1 cellular context compared by ENCODE assay signal in the genomic region with DNA sequence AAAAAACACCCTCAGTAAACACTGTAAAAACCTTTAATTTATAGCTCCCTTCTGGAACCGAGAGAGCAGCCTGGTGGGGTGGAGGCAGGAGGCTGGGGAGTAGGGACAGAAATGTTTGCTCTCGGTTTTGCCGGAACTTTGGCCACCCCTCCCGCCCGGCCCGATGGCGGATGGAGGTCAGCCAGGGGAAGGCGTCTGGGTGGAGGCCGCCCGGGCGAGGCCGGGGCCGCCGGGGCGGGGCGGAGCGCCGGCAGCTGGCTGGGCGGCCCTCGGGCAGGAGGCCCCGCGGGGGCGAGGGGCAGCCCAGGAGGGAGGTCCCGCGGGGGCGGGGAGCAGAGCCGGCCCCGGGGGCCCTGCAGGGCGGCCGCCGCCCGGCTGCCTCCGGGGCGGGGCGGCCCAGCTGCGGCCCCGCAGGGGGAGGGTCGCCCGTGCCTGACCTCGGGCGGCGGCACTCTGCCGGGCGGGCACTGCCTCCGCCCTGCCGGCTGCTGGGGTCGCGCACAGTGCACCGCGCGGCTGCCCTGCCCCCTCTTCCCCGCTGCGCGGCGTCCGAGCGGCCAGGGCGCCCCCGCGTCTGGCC.
A peak's percentile ranks its signal among the peaks of the same experiment; 100 is the strongest.
TF ChIP-seq lines count a peak whose summit lies in the region.

No MANE protein-coding gene starts in this region.

TF ChIP-seq in HEK293, 187 proteins besides CTCF, POLR2A, EP300 and RAD21 (continued from another document):
- TF ChIP-seq, protein P1, sequence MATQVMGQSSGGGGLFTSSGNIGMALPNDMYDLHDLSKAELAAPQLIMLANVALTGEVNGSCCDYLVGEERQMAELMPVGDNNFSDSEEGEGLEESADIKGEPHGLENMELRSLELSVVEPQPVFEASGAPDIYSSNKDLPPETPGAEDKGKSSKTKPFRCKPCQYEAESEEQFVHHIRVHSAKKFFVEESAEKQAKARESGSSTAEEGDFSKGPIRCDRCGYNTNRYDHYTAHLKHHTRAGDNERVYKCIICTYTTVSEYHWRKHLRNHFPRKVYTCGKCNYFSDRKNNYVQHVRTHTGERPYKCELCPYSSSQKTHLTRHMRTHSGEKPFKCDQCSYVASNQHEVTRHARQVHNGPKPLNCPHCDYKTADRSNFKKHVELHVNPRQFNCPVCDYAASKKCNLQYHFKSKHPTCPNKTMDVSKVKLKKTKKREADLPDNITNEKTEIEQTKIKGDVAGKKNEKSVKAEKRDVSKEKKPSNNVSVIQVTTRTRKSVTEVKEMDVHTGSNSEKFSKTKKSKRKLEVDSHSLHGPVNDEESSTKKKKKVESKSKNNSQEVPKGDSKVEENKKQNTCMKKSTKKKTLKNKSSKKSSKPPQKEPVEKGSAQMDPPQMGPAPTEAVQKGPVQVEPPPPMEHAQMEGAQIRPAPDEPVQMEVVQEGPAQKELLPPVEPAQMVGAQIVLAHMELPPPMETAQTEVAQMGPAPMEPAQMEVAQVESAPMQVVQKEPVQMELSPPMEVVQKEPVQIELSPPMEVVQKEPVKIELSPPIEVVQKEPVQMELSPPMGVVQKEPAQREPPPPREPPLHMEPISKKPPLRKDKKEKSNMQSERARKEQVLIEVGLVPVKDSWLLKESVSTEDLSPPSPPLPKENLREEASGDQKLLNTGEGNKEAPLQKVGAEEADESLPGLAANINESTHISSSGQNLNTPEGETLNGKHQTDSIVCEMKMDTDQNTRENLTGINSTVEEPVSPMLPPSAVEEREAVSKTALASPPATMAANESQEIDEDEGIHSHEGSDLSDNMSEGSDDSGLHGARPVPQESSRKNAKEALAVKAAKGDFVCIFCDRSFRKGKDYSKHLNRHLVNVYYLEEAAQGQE (tag by site-specific recombination; IDR thresholded peaks at IDR 0.05) = no peak
- TF ChIP-seq ZBTB48 (tag by site-specific recombination; IDR thresholded peaks at IDR 0.05) (no peak), ZNF394 (tag by site-specific recombination; IDR thresholded peaks at IDR 0.05; ENCODE audit: borderline replicate concordance) (no peak), REPIN1 (tag by site-specific recombination; IDR thresholded peaks at IDR 0.05; ENCODE audit: low read depth) (no peak), ZNF239 (tag by site-specific recombination; IDR thresholded peaks at IDR 0.05) (no peak), GLIS1 (tag by site-specific recombination; IDR thresholded peaks at IDR 0.05) (0 out of 2 replicates have a peak, but pooled peaks have one; percentile 36), ZSCAN16 (tag by site-specific recombination; IDR thresholded peaks at IDR 0.05) (no peak), ZNF76 (tag by site-specific recombination; IDR thresholded peaks at IDR 0.05; ENCODE audit: borderline replicate concordance, low read depth) (no peak), ZBTB20 (tag by site-specific recombination; IDR thresholded peaks at IDR 0.05) (peak; percentile 8; the same call in 1 of the 2 replicates), KLF7 (tag by site-specific recombination; IDR thresholded peaks at IDR 0.05; ENCODE audit: borderline replicate concordance) (no peak), SP2 (tag by site-specific recombination; IDR thresholded peaks at IDR 0.05) (peak; percentile 29), GLI2 (tag by site-specific recombination; IDR thresholded peaks at IDR 0.05; ENCODE audit: borderline replicate concordance, low read depth) (no peak), MEIS1 (CRISPR knock-in tag; IDR thresholded peaks at IDR 0.05; ENCODE audit: borderline replicate concordance) (no peak), GFI1B (tag by site-specific recombination; IDR thresholded peaks at IDR 0.05) (no peak), KLF1 (tag by site-specific recombination; IDR thresholded peaks at IDR 0.05) (peak; percentile 69), ZNF114 (tag by site-specific recombination; IDR thresholded peaks at IDR 0.05) (no peak), RBAK (tag by site-specific recombination; IDR thresholded peaks at IDR 0.05) (no peak), ZNF830 (tag by site-specific recombination; IDR thresholded peaks at IDR 0.05; ENCODE audit: low read depth) (no peak), ZBTB21 (tag by site-specific recombination; IDR thresholded peaks at IDR 0.05) (no peak), ZNF157 (tag by site-specific recombination; IDR thresholded peaks at IDR 0.05) (no peak), ZNF341 (tag by site-specific recombination; IDR thresholded peaks at IDR 0.05; ENCODE audit: low read depth) (peak; percentile 45; the same call in 1 of the 2 replicates), ZNF2 (tag by site-specific recombination; IDR thresholded peaks at IDR 0.05) (0 out of 2 replicates have a peak, but pooled peaks have one; percentile 6), ZNF558 (tag by site-specific recombination; IDR thresholded peaks at IDR 0.05) (no peak)
- TF ChIP-seq, protein P2, sequence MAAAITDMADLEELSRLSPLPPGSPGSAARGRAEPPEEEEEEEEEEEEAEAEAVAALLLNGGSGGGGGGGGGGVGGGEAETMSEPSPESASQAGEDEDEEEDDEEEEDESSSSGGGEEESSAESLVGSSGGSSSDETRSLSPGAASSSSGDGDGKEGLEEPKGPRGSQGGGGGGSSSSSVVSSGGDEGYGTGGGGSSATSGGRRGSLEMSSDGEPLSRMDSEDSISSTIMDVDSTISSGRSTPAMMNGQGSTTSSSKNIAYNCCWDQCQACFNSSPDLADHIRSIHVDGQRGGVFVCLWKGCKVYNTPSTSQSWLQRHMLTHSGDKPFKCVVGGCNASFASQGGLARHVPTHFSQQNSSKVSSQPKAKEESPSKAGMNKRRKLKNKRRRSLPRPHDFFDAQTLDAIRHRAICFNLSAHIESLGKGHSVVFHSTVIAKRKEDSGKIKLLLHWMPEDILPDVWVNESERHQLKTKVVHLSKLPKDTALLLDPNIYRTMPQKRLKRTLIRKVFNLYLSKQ (tag by site-specific recombination; IDR thresholded peaks at IDR 0.05; ENCODE audit: borderline replicate concordance) = no peak
- TF ChIP-seq, protein P3, sequence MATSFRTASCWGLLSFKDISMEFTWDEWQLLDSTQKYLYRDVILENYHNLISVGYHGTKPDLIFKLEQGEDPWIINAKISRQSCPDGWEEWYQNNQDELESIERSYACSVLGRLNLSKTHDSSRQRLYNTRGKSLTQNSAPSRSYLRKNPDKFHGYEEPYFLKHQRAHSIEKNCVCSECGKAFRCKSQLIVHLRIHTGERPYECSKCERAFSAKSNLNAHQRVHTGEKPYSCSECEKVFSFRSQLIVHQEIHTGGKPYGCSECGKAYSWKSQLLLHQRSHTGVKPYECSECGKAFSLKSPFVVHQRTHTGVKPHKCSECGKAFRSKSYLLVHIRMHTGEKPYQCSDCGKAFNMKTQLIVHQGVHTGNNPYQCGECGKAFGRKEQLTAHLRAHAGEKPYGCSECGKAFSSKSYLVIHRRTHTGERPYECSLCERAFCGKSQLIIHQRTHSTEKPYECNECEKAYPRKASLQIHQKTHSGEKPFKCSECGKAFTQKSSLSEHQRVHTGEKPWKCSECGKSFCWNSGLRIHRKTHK (tag by site-specific recombination; IDR thresholded peaks at IDR 0.05) = no peak
- TF ChIP-seq, protein P4, sequence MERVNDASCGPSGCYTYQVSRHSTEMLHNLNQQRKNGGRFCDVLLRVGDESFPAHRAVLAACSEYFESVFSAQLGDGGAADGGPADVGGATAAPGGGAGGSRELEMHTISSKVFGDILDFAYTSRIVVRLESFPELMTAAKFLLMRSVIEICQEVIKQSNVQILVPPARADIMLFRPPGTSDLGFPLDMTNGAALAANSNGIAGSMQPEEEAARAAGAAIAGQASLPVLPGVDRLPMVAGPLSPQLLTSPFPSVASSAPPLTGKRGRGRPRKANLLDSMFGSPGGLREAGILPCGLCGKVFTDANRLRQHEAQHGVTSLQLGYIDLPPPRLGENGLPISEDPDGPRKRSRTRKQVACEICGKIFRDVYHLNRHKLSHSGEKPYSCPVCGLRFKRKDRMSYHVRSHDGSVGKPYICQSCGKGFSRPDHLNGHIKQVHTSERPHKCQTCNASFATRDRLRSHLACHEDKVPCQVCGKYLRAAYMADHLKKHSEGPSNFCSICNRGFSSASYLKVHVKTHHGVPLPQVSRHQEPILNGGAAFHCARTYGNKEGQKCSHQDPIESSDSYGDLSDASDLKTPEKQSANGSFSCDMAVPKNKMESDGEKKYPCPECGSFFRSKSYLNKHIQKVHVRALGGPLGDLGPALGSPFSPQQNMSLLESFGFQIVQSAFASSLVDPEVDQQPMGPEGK (tag by site-specific recombination; IDR thresholded peaks at IDR 0.05) = 0 out of 2 replicates have a peak, but pooled peaks have one; percentile 36
- TF ChIP-seq, protein P5, sequence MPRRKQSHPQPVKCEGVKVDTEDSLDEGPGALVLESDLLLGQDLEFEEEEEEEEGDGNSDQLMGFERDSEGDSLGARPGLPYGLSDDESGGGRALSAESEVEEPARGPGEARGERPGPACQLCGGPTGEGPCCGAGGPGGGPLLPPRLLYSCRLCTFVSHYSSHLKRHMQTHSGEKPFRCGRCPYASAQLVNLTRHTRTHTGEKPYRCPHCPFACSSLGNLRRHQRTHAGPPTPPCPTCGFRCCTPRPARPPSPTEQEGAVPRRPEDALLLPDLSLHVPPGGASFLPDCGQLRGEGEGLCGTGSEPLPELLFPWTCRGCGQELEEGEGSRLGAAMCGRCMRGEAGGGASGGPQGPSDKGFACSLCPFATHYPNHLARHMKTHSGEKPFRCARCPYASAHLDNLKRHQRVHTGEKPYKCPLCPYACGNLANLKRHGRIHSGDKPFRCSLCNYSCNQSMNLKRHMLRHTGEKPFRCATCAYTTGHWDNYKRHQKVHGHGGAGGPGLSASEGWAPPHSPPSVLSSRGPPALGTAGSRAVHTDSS (tag by site-specific recombination; IDR thresholded peaks at IDR 0.05) = no peak
- TF ChIP-seq, protein P6, sequence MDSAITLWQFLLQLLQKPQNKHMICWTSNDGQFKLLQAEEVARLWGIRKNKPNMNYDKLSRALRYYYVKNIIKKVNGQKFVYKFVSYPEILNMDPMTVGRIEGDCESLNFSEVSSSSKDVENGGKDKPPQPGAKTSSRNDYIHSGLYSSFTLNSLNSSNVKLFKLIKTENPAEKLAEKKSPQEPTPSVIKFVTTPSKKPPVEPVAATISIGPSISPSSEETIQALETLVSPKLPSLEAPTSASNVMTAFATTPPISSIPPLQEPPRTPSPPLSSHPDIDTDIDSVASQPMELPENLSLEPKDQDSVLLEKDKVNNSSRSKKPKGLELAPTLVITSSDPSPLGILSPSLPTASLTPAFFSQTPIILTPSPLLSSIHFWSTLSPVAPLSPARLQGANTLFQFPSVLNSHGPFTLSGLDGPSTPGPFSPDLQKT (IDR thresholded peaks at IDR 0.05; ENCODE audit: borderline replicate concordance, low read depth, low read length) = no peak
- TF ChIP-seq, protein P7, sequence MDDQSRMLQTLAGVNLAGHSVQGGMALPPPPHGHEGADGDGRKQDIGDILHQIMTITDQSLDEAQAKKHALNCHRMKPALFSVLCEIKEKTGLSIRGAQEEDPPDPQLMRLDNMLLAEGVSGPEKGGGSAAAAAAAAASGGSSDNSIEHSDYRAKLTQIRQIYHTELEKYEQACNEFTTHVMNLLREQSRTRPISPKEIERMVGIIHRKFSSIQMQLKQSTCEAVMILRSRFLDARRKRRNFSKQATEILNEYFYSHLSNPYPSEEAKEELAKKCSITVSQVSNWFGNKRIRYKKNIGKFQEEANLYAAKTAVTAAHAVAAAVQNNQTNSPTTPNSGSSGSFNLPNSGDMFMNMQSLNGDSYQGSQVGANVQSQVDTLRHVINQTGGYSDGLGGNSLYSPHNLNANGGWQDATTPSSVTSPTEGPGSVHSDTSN (CRISPR knock-in tag; IDR thresholded peaks at IDR 0.05) = no peak
- TF ChIP-seq, protein P8, sequence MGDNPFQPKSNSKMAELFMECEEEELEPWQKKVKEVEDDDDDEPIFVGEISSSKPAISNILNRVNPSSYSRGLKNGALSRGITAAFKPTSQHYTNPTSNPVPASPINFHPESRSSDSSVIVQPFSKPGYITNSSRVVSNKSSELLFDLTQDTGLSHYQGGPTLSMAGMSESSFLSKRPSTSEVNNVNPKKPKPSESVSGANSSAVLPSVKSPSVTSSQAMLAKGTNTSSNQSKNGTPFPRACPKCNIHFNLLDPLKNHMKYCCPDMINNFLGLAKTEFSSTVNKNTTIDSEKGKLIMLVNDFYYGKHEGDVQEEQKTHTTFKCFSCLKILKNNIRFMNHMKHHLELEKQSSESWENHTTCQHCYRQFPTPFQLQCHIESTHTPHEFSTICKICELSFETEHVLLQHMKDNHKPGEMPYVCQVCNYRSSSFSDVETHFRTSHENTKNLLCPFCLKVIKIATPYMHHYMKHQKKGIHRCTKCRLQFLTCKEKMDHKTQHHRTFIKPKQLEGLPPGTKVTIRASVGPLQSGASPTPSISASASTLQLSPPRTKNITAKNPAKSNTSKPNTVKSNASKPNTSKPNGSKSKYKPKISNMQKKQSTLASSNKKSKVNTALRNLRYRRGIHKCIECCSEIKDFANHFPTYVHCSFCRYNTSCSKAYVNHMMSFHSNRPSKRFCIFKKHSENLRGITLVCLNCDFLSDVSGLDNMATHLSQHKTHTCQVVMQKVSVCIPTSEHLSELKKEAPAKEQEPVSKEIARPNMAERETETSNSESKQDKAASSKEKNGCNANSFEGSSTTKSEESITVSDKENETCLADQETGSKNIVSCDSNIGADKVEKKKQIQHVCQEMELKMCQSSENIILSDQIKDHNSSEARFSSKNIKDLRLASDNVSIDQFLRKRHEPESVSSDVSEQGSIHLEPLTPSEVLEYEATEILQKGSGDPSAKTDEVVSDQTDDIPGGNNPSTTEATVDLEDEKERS (tag by site-specific recombination; IDR thresholded peaks at IDR 0.05) = no peak
